In genomic region chr5:1144638-1145396, GRCh38 we compare ENCODE assay signal across 28 cellular contexts. TPM values are rescaled to one million over a fixed set of nuclear protein-coding genes. Genes with fewer than 3 reads are reported as not detected.
DNase-seq lines count a peak whose midpoint lies in the region; FAIRE-seq and TF ChIP-seq lines count a peak whose summit lies in the region.
"Had no signal": no experiment of that assay in that cellular context is flagged by ENCODE, and none has a peak within 500 bp of the region (broad histone marks: within the 10 kb centered on the region; RNA-seq: fewer than 3 reads in every experiment).

No MANE protein-coding gene starts in this region.

- H3K4me2 ChIP-seq in BLaER1 (peak overlapping the region; percentile 26; the same call in 1 of the 2 replicates), astrocyte (ENCODE audit: low read length) (no peak overlapping the region), mesendoderm (ENCODE audit: low read length) (no peak overlapping the region)
- H3K4me2 ChIP-seq: A549, PC-9 had no signal

- H3K27me3 ChIP-seq in BLaER1 (no peaks in the 10 kb centered on the region), astrocyte (ENCODE audit: insufficient read depth, low read length) (peaks cover 2% of the 10 kb centered on the region), mesendoderm (ENCODE audit: insufficient read depth, low read length, poor library complexity) (no peaks in the 10 kb centered on the region), ascending aorta (no peaks in the 10 kb centered on the region)
- H3K27me3 ChIP-seq: SJCRH30 had no signal

- H3K27me3 Mint-ChIP-seq in astrocyte (ENCODE audit: low read depth, unreplicated experiment) = peaks cover 19% of the 10 kb centered on the region

- H3K4me3 ChIP-seq in BLaER1 = no peak overlapping the region
- H3K4me3 ChIP-seq in astrocyte (ENCODE audit: insufficient read depth, low read depth, low read length) = no peak overlapping the region
- no peak overlapping the region for H3K4me3 ChIP-seq in mesendoderm (ENCODE audit: low read length)
- no peak overlapping the region for H3K4me3 ChIP-seq in ascending aorta
- H3K4me3 ChIP-seq: A549, PC-9, SJCRH30 had no signal

- H2AK5ac ChIP-seq in mesendoderm (ENCODE audit: low read length) = peak overlapping the region; percentile 61

- H3K9me3 ChIP-seq in BLaER1 (no peaks in the 10 kb centered on the region), astrocyte (ENCODE audit: insufficient read depth, low read depth, low read length) (no peaks in the 10 kb centered on the region), ascending aorta (no peaks in the 10 kb centered on the region)
- H3K9me3 ChIP-seq: A549, SJCRH30 had no signal

- H3K23ac ChIP-seq in mesendoderm (ENCODE audit: low read length) = no peak overlapping the region

- H3K27ac ChIP-seq in BLaER1 (no peak overlapping the region), astrocyte (ENCODE audit: low read depth, low read length) (no peak overlapping the region), mesendoderm (ENCODE audit: low read depth, low read length) (peak overlapping the region; percentile 89), ascending aorta (no peak overlapping the region)
- H3K27ac ChIP-seq: A549, PC-9, SJCRH30 had no signal

- H3K4ac ChIP-seq in mesendoderm (ENCODE audit: low read depth, low read length) = peak overlapping the region; percentile 39

- peak overlapping the region; percentile 8 for H2BK120ac ChIP-seq in mesendoderm (ENCODE audit: low read depth, low read length)

- H3K36me3 Mint-ChIP-seq in astrocyte (ENCODE audit: low read depth, unreplicated experiment) = no peaks in the 10 kb centered on the region
- H3K36me3 Mint-ChIP-seq: CD14-positive monocyte; CD8-positive, alpha-beta memory T cell had no signal

- no peak overlapping the region for H4K8ac ChIP-seq in mesendoderm (ENCODE audit: low read depth, low read length)

- DNase-seq in COLO668 (lab: John Stamatoyannopoulos, UW; ENCODE audit: unreplicated experiment) (peak; percentile 31), astrocyte (ENCODE audit: low read depth) (no peak), mesendoderm (no peak), GM10266 (ENCODE audit: extremely low spot score) (no peak), ascending aorta (ENCODE audit: low spot score in 2 of 2) (no peak), SHP77 (lab: John Stamatoyannopoulos, UW) (no peak)
- DNase-seq: Calu3; CD8-positive, alpha-beta memory T cell; DMS79 treated with DMSO at 0.1 percent for 48 hours; GF-D8; KBM-7; MV-4-11; NCI-H1105 treated with DMSO at 0.1 percent for 48 hours; NCI-H1694; NCI-H2029 treated with DMSO at 0.1 percent for 48 hours; NCI-H526 treated with DMSO at 0.1 percent for 48 hours; PC-9; RPMI8226; SJCRH30 had no signal

- H3K4me3 Mint-ChIP-seq in astrocyte (ENCODE audit: unreplicated experiment) = no peak overlapping the region
- H3K4me3 Mint-ChIP-seq: CD14-positive monocyte; CD8-positive, alpha-beta memory T cell had no signal

- TF ChIP-seq CTCF in astrocyte (IDR thresholded peaks at IDR 0.05; ENCODE audit: insufficient read depth, low read depth, low read length) (no peak), GM10266 (IDR thresholded peaks at IDR 0.05; ENCODE audit: control insufficient read depth, insufficient read depth, low read depth, missing control alignments) (no peak), ascending aorta (IDR thresholded peaks at IDR 0.05) (no peak)

- no peak overlapping the region for H3K9ac ChIP-seq in BLaER1
- H3K9ac ChIP-seq in astrocyte (ENCODE audit: low read length) = no peak overlapping the region
- H3K9ac ChIP-seq in mesendoderm (ENCODE audit: low read length) = peak overlapping the region; percentile 14

- H4K20me1 ChIP-seq in BLaER1 = no peaks in the 10 kb centered on the region
- H4K20me1 ChIP-seq in astrocyte (ENCODE audit: insufficient read depth, low read length) = no peaks in the 10 kb centered on the region

- no CpG with 5 or more reads among the region's 25 CpGs for WGBS in mesendoderm (ENCODE audit: extremely low coverage, insufficient coverage, low lambda C conversion rate)

- H2BK5ac ChIP-seq in mesendoderm (ENCODE audit: low read length) = peak overlapping the region; percentile 78

- H3K4me1 ChIP-seq in BLaER1 = peaks cover 59% of the 10 kb centered on the region
- no peaks in the 10 kb centered on the region for H3K4me1 ChIP-seq in astrocyte (ENCODE audit: insufficient read depth, low read length)
- H3K4me1 ChIP-seq in mesendoderm (ENCODE audit: control insufficient read depth, low read depth, low read length) = peaks cover 8% of the 10 kb centered on the region
- no peaks in the 10 kb centered on the region for H3K4me1 ChIP-seq in ascending aorta
- H3K4me1 ChIP-seq: SJCRH30 had no signal

- no peaks in the 10 kb centered on the region for H3K9me3 Mint-ChIP-seq in astrocyte (ENCODE audit: unreplicated experiment)
- H3K9me3 Mint-ChIP-seq: CD14-positive monocyte; CD8-positive, alpha-beta memory T cell had no signal

- H4K5ac ChIP-seq in mesendoderm (ENCODE audit: low read length) = no peak overlapping the region

- no peak for FAIRE-seq in astrocyte (lab: Jason Lieb, UNC)
- FAIRE-seq: A549, GM12892, H54 had no signal

- H2BK15ac ChIP-seq in mesendoderm (replicated peaks; ENCODE audit: low read depth) = no peak overlapping the region

- H3K18ac ChIP-seq in mesendoderm (ENCODE audit: low read length) = peak overlapping the region; percentile 1

- peaks cover 1% of the 10 kb centered on the region for H3K4me1 Mint-ChIP-seq in astrocyte (ENCODE audit: low read depth, unreplicated experiment)
- H3K4me1 Mint-ChIP-seq: CD14-positive monocyte had no signal

- H3K79me2 ChIP-seq in astrocyte (ENCODE audit: insufficient read depth, low read length) (no peaks in the 10 kb centered on the region), mesendoderm (ENCODE audit: control insufficient read depth, insufficient read depth, low read length) (no peaks in the 10 kb centered on the region)

- H3K36me3 ChIP-seq in BLaER1 (no peaks in the 10 kb centered on the region), astrocyte (ENCODE audit: insufficient read depth, low read length) (no peaks in the 10 kb centered on the region), mesendoderm (ENCODE audit: control insufficient read depth, insufficient read depth, low read length) (no peaks in the 10 kb centered on the region), ascending aorta (no peaks in the 10 kb centered on the region)
- H3K36me3 ChIP-seq: SJCRH30 had no signal

- H3K27ac Mint-ChIP-seq in astrocyte (ENCODE audit: unreplicated experiment) = peak overlapping the region; percentile 62
- H3K27ac Mint-ChIP-seq: CD8-positive, alpha-beta memory T cell had no signal

- no peak overlapping the region for H2AFZ ChIP-seq in astrocyte (ENCODE audit: low read depth, low read length)
- H2AFZ ChIP-seq: PC-9 had no signal

- intact Hi-C loops in ascending aorta (cut with DNase I) = no loop called here

- H3K56ac ChIP-seq in mesendoderm (ENCODE audit: low read length) = peak overlapping the region; percentile 56

- no peaks in the 10 kb centered on the region for H3K79me1 ChIP-seq in mesendoderm (ENCODE audit: low read length)

RNA-seq across cellular contexts. Expression of gene SLC12A7, which starts 33.0 kb away (rescaled TPM):
- total RNA-seq in astrocyte = 28.6 and 30.5 TPM in 2 replicates
- polyA plus RNA-seq in mesendoderm (2013, experiment 1 of 2) = 8.6 TPM
- polyA plus RNA-seq in mesendoderm (2013, experiment 2 of 2) = 8.4 TPM
- 101 TPM for total RNA-seq in ascending aorta

RNA-seq across cellular contexts. Expression of gene SLC6A19, which starts 56.6 kb away (rescaled TPM):
- total RNA-seq in astrocyte = not detected in 2 replicates
- not detected for polyA plus RNA-seq in mesendoderm (2013, experiment 1 of 2)
- polyA plus RNA-seq in mesendoderm (2013, experiment 2 of 2) = not detected
- total RNA-seq in ascending aorta = not detected
- total RNA-seq: Calu3; CD8-positive, alpha-beta memory T cell; HT-29; LHCN-M2; MCF 10A; NCI-H460; PC-9; SJCRH30 had no signal
- polyA plus RNA-seq: CD14-positive monocyte; CD8-positive, alpha-beta memory T cell had no signal
